In genomic region chr14:99213101-99213500, GRCh38 we compare ENCODE assay signal across 14 cellular contexts. TPM values are rescaled to one million over a fixed set of nuclear protein-coding genes. Genes with fewer than 3 reads are reported as not detected.
DNase-seq lines count a peak whose midpoint lies in the region; ATAC-seq and TF ChIP-seq lines count a peak whose summit lies in the region.
"Had no signal": no experiment of that assay in that cellular context is flagged by ENCODE, and none has a peak within 500 bp of the region (broad histone marks: within the 10 kb centered on the region; RNA-seq: fewer than 3 reads in every experiment).

No MANE protein-coding gene starts in this region.

- no peak overlapping the region for H3K9ac ChIP-seq in SK-N-MC (ENCODE audit: insufficient read length)

- peak; percentile 19 to 29 for ATAC-seq in CD4-positive, CD25-positive, alpha-beta regulatory T cell (ENCODE audit: low read depth in 2 of 2)
- peak; percentile 14 to 18 for ATAC-seq in naive thymus-derived CD8-positive, alpha-beta T cell
- ATAC-seq in HG03196 (IDR thresholded peaks at IDR 0.05; ENCODE audit: unreplicated experiment) = no peak
- ATAC-seq: esophagus mucosa, heart left ventricle had no signal

- peak overlapping the region; percentile 75 for H3K27ac ChIP-seq in CD4-positive, CD25-positive, alpha-beta regulatory T cell (ENCODE audit: insufficient read depth, low read length, poor library complexity, severe bottlenecking)
- H3K27ac ChIP-seq in SK-N-MC (peak overlapping the region; percentile 34), osteoblast (ENCODE audit: low read depth, low read length) (no peak overlapping the region)
- H3K27ac ChIP-seq: C4-2B, heart left ventricle, sigmoid colon had no signal

- peak overlapping the region; percentile 78 to 89 (median 79) for H3K4me3 Mint-ChIP-seq in CD4-positive, CD25-positive, alpha-beta regulatory T cell
- peak overlapping the region; percentile 69 to 98 (median 85) for H3K4me3 Mint-ChIP-seq in naive thymus-derived CD8-positive, alpha-beta T cell

- TF ChIP-seq CTCF in osteoblast (IDR thresholded peaks at IDR 0.05; ENCODE audit: extremely low read depth, low read depth, low read length) = no peak

- no peaks in the 10 kb centered on the region for H3K9me3 ChIP-seq in CD4-positive, CD25-positive, alpha-beta regulatory T cell (ENCODE audit: control insufficient read depth in 2 of 2, low read length in 2 of 2)
- H3K9me3 ChIP-seq in SK-N-MC (ENCODE audit: low read depth, low read length) = no peaks in the 10 kb centered on the region
- no peaks in the 10 kb centered on the region for H3K9me3 ChIP-seq in osteoblast (ENCODE audit: low read depth, low read length)
- H3K9me3 ChIP-seq: heart left ventricle, sigmoid colon had no signal

- DNase-seq in CD4-positive, CD25-positive, alpha-beta regulatory T cell = peak in 1 of 3 donors; percentile 47
- DNase-seq in SK-N-MC (ENCODE audit: low read depth, low spot score) = no peak
- peak; percentile 55 for DNase-seq in activated naive CD4-positive, alpha-beta T cell treated with anti-CD3 and anti-CD28 coated beads, Interleukin-2, amount 50 U/mL, for 16 hours
- DNase-seq in naive thymus-derived CD8-positive, alpha-beta T cell = no peak
- no peak for DNase-seq in osteoblast (ENCODE audit: insufficient read length, low spot score, missing footprints)
- DNase-seq in DMS153 treated with DMSO at 0.1 percent for 48 hours (lab: John Stamatoyannopoulos, UW; ENCODE audit: unreplicated experiment) = no peak
- DNase-seq: cortex of kidney, H7, NCI-H1092 treated with DMSO at 0.1 percent for 48 hours, sigmoid colon had no signal

- no peaks in the 10 kb centered on the region for H3K27me3 ChIP-seq in CD4-positive, CD25-positive, alpha-beta regulatory T cell (ENCODE audit: control insufficient read depth, insufficient read depth, low read length)
- H3K27me3 ChIP-seq in osteoblast (ENCODE audit: insufficient read depth, low read length) = no peaks in the 10 kb centered on the region
- H3K27me3 ChIP-seq: sigmoid colon had no signal

- peaks cover 97% of the 10 kb centered on the region for H3K4me1 ChIP-seq in CD4-positive, CD25-positive, alpha-beta regulatory T cell (ENCODE audit: control insufficient read depth, insufficient read depth, low read length, poor library complexity, severe bottlenecking)
- H3K4me1 ChIP-seq in osteoblast (ENCODE audit: insufficient read depth, low read length) = peaks cover 3% of the 10 kb centered on the region

- POLR2A ChIA-PET in naive thymus-derived CD8-positive, alpha-beta T cell (lab: Charles Lee) = interaction anchor here (1.3 to 76.3 kb wide), 5 partner anchors 2 to 55 kb away, joined by 7 to 2798 read pairs (median 8); no protein-coding TSS in a partner anchor

- peak overlapping the region; percentile 77 for H3K4me3 ChIP-seq in CD4-positive, CD25-positive, alpha-beta regulatory T cell (ENCODE audit: low read depth, low read length)
- H3K4me3 ChIP-seq in SK-N-MC (no peak overlapping the region), osteoblast (ENCODE audit: insufficient read depth, low read length) (no peak overlapping the region)
- H3K4me3 ChIP-seq: heart left ventricle, sigmoid colon had no signal

- H2AFZ ChIP-seq in osteoblast (ENCODE audit: low read length) = no peak overlapping the region

- H3K4me2 ChIP-seq in osteoblast (ENCODE audit: insufficient read depth, low read length) = no peak overlapping the region

- H3K27ac Mint-ChIP-seq in CD4-positive, CD25-positive, alpha-beta regulatory T cell = peak overlapping the region; percentile 94 to 98 (median 96)
- peak overlapping the region; percentile 87 to 99 (median 96) for H3K27ac Mint-ChIP-seq in naive thymus-derived CD8-positive, alpha-beta T cell

- peaks cover 42% of the 10 kb centered on the region for H3K36me3 Mint-ChIP-seq in CD4-positive, CD25-positive, alpha-beta regulatory T cell
- H3K36me3 Mint-ChIP-seq in naive thymus-derived CD8-positive, alpha-beta T cell = peaks cover 4 to 63% (median 6%) of the 10 kb centered on the region in 3 donors

- peaks cover 0 to 1% (median 0%) of the 10 kb centered on the region in 7 donors for H3K9me3 Mint-ChIP-seq in CD4-positive, CD25-positive, alpha-beta regulatory T cell
- H3K9me3 Mint-ChIP-seq in naive thymus-derived CD8-positive, alpha-beta T cell = no peaks in the 10 kb centered on the region

- H3K4me1 Mint-ChIP-seq in CD4-positive, CD25-positive, alpha-beta regulatory T cell = peaks cover 24 to 99% (median 80%) of the 10 kb centered on the region in 4 donors
- H3K4me1 Mint-ChIP-seq in naive thymus-derived CD8-positive, alpha-beta T cell = peaks cover 70 to 98% (median 95%) of the 10 kb centered on the region in 4 donors

- no peaks in the 10 kb centered on the region for H3K27me3 Mint-ChIP-seq in CD4-positive, CD25-positive, alpha-beta regulatory T cell
- no peaks in the 10 kb centered on the region for H3K27me3 Mint-ChIP-seq in naive thymus-derived CD8-positive, alpha-beta T cell

- H3K36me3 ChIP-seq in CD4-positive, CD25-positive, alpha-beta regulatory T cell (ENCODE audit: control insufficient read depth, insufficient read depth, low read length) = peaks cover 28% of the 10 kb centered on the region
- peaks cover 91% of the 10 kb centered on the region for H3K36me3 ChIP-seq in SK-N-MC (ENCODE audit: insufficient read depth, low read length)
- H3K36me3 ChIP-seq in osteoblast (ENCODE audit: insufficient read depth, low read length) = no peaks in the 10 kb centered on the region
- H3K36me3 ChIP-seq: heart left ventricle, sigmoid colon had no signal

- H3K79me2 ChIP-seq in osteoblast (ENCODE audit: insufficient read depth, low read length) = no peaks in the 10 kb centered on the region

- no peaks in the 10 kb centered on the region for H4K20me1 ChIP-seq in osteoblast (ENCODE audit: insufficient read depth, low read length)

RNA-seq across cellular contexts. Expression of gene BCL11B, which starts 58.9 kb away (rescaled TPM):
- total RNA-seq in CD4-positive, CD25-positive, alpha-beta regulatory T cell = 210 TPM
- 1 to 10 TPM; 5.3 to 5.7 (median 5.4) TPM for polyA plus RNA-seq in CD4-positive, CD25-positive, alpha-beta regulatory T cell
- 100 to 1,000 TPM; 206 to 209 TPM for total RNA-seq in naive thymus-derived CD8-positive, alpha-beta T cell
- 10 to 100 TPM in 1 of 3 donors, 1 to 10 TPM in 2; 8.2 to 12.1 (median 9.5) TPM for polyA plus RNA-seq in naive thymus-derived CD8-positive, alpha-beta T cell
- 0.36 and 0.88 TPM in 2 replicates for total RNA-seq in osteoblast

Comparison
In these comparisons a context has a peak if more than half of its experiments do, and no peak if none do; other contexts are left out.
1. RNA of gene BCL11B, which starts 58.9 kb away (total RNA-seq): 210 TPM in CD4-positive, CD25-positive, alpha-beta regulatory T cell (single experiment) and 206 to 209 TPM in naive thymus-derived CD8-positive, alpha-beta T cell; 0.36 to 0.88 TPM in osteoblast; every median in the first group is over 100 times any median in the second.